ENCODE assay signal across 15 cellular contexts in the genomic region with DNA sequence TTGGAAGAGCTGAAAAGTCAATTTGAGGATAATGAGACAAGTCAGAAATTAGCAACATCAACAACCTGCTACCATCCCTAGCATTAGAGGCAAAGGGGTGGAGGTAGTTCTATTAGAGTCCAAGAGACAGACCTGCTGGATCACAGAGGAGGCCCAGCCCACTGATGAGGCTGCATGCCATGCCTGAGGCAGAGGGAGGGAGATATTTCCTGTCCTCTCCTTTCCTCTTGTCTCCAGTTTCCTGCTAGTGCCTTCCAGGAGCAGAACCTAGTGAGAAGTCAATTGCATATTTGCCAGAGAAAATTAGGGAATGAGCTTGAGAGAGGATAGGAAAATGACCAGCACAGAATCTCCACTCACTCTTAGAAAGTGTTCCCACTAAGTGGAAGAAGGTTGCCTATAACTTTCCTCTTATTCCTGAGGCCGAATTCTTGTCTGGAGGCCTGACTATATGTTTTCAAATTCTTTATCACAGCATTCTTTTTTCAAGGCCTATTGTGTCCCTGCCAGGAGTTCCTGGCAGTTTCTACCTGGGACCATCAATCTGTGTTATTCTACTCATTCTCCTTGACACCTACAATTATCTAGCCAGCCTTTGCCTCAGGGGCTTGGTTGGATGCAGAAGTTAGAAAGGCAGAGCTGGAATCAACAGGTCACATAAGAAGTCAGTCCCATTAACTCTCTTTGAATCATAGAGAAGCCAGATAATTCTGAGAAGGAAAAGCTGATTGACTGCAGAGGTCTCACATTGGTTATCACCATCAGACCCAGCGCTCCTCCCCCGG.
DNase-seq lines count a peak whose midpoint lies in the region; ATAC-seq and TF ChIP-seq lines count a peak whose summit lies in the region.
"Had no signal": no experiment of that assay in that cellular context is flagged by ENCODE, and none has a peak within 500 bp of the region (broad histone marks: within the 10 kb centered on the region; RNA-seq: fewer than 3 reads in every experiment).

No MANE protein-coding gene starts in this region.

- peak overlapping the region; percentile 82 for H3K27ac Mint-ChIP-seq in mesothelial cell of epicardium
- H3K27ac Mint-ChIP-seq: B cell; CD8-positive, alpha-beta T cell had no signal

- no peak for ATAC-seq in GM19452 (IDR thresholded peaks at IDR 0.05; ENCODE audit: unreplicated experiment)
- ATAC-seq: CD8-positive, alpha-beta T cell; GM12878 had no signal

- H3K4me1 Mint-ChIP-seq in mesothelial cell of epicardium, result peaks cover 30% of the 10 kb centered on the region
- H3K4me1 Mint-ChIP-seq: B cell had no signal

- H3K36me3 Mint-ChIP-seq in mesothelial cell of epicardium, result peaks cover 2% of the 10 kb centered on the region
- H3K36me3 Mint-ChIP-seq: CD8-positive, alpha-beta T cell had no signal

- peaks cover 18% of the 10 kb centered on the region for H3K9me3 Mint-ChIP-seq in mesothelial cell of epicardium
- H3K9me3 Mint-ChIP-seq: CD8-positive, alpha-beta T cell had no signal

- H3K27me3 Mint-ChIP-seq in mesothelial cell of epicardium (ENCODE audit: low read depth), result no peaks in the 10 kb centered on the region

- H3K4me3 ChIP-seq in epithelial cell of esophagus (ENCODE audit: low read length), result no peak overlapping the region
- H3K4me3 ChIP-seq: BLaER1 treated with 17β-estradiol and CSF1 and Interleukin-3, amounts not matched to agents 10 nM and 100 nM; GM12878; GM23248 had no signal

- TF ChIP-seq CTCF in epithelial cell of esophagus (IDR thresholded peaks at IDR 0.05; ENCODE audit: insufficient read depth, low read depth, low read length, missing control alignments), result no peak
- no peak for TF ChIP-seq CTCF in mesothelial cell of epicardium (IDR thresholded peaks at IDR 0.05; ENCODE audit: unreplicated experiment)

- no peak overlapping the region for H3K4me3 Mint-ChIP-seq in mesothelial cell of epicardium
- H3K4me3 Mint-ChIP-seq: B cell; CD8-positive, alpha-beta T cell had no signal

- DNase-seq in ELF-1 (ENCODE audit: low read depth, low spot score) (peak; percentile 85), NCI-H226 (peak; percentile 32), epithelial cell of esophagus (ENCODE audit: low read depth) (peak; percentile 21), mesothelial cell of epicardium (ENCODE audit: low spot score in 2 of 2, unreplicated experiment in 2 of 2) (no peak)
- no peak for DNase-seq in activated T-cell treated with anti-CD3 and anti-CD28 coated beads, Interleukin-2, amount 50 U/mL, for 48 hours
- DNase-seq in stimulated activated CD4-positive, alpha-beta T cell treated with anti-CD3 and anti-CD28 coated beads, Interleukin-4, amount 100 ng/mL, for 4 hours, result no peak
- DNase-seq: Calu3; CD8-positive, alpha-beta T cell; DMS79 treated with DMSO at 0.1 percent for 48 hours; GM23248; HCEC 1CT had no signal

Comparison
In these comparisons a context has a peak if more than half of its experiments do, and no peak if none do; other contexts are left out.
1. DNase-seq: peak in ELF-1 (single experiment), NCI-H226 (single experiment) and epithelial cell of esophagus (single experiment); none in mesothelial cell of epicardium (0 of 2), activated T-cell treated with anti-CD3 and anti-CD28 coated beads, Interleukin-2, amount 50 U/mL, for 48 hours (0 of 2) and stimulated activated CD4-positive, alpha-beta T cell treated with anti-CD3 and anti-CD28 coated beads, Interleukin-4, amount 100 ng/mL, for 4 hours (0 of 2).